In genomic region chr1:114794038-114794437, GRCh38 we compare ENCODE assay signal across 29 cellular contexts. TPM values are rescaled to one million over a fixed set of nuclear protein-coding genes. Genes with fewer than 3 reads are reported as not detected.
DNase-seq lines count a peak whose midpoint lies in the region; ATAC-seq, FAIRE-seq and TF ChIP-seq lines count a peak whose summit lies in the region.
"Had no signal": no experiment of that assay in that cellular context is flagged by ENCODE, and none has a peak within 500 bp of the region (broad histone marks: within the 10 kb centered on the region; RNA-seq: fewer than 3 reads in every experiment).

No MANE protein-coding gene starts in this region.

- no peaks in the 10 kb centered on the region for H3K79me2 ChIP-seq in HepG2 (ENCODE audit: insufficient read depth, low read length)

- BruUV-seq in HepG2 (replicated peaks; lab: Mats Ljungman, UMichigan): no TSS peak

- no peaks in the 10 kb centered on the region for H3K36me3 ChIP-seq in HepG2 (replicated peaks in 1 of 2; ENCODE audit: control insufficient read depth in 1 of 2, insufficient read depth in 2 of 2, low read length in 2 of 2)
- no peaks in the 10 kb centered on the region for H3K36me3 ChIP-seq in right lobe of liver
- H3K36me3 ChIP-seq: BE2C; BLaER1; BLaER1 treated with 17β-estradiol and CSF1 and Interleukin-3, amounts not matched to agents 10 nM and 100 nM had no signal

- H2AFZ ChIP-seq in HepG2 (ENCODE audit: low read length): no peak overlapping the region

- TF ChIP-seq POLR2A in HepG2 (IDR thresholded peaks at IDR 0.05; ENCODE audit: insufficient read depth in 1 of 2, low read depth in 2 of 2, low read length in 2 of 2) (no peak), right lobe of liver (IDR thresholded peaks at IDR 0.05) (no peak)

- FAIRE-seq in HepG2 (lab: Jason Lieb, UNC): no peak
- FAIRE-seq: A204.1, A549, D721Med had no signal

- TF ChIP-seq EP300 in HepG2 (IDR thresholded peaks at IDR 0.05; ENCODE audit: low read depth in 2 of 2, low read length in 2 of 2) (no peak), HepG2 (CRISPR knock-in tag; IDR thresholded peaks at IDR 0.05; ENCODE audit: borderline replicate concordance) (no peak)

- DNase-seq in HepG2 (ENCODE audit: low spot score) (no peak), right lobe of liver (no peak)
- DNase-seq: 8988T; ACHN; AML-193; BE2C; C1 segment of cervical spinal cord; Caco-2; Calu3; CD4-positive, alpha-beta memory T cell; CD4-positive, alpha-beta T cell; CD4-positive, CD25-positive, alpha-beta regulatory T cell; CD8-positive, alpha-beta memory T cell; CD8-positive, alpha-beta T cell; COR-L47; DMS 273 treated with DMSO at 0.1 percent for 48 hours; DMS153; DMS53; DMS79; DMS79 treated with DMSO at 0.1 percent for 48 hours; DND-41; EL had no signal

- H3K9ac ChIP-seq in HepG2 (ENCODE audit: insufficient read depth, low read depth, low read length): no peak overlapping the region
- H3K9ac ChIP-seq: BLaER1; BLaER1 treated with 17β-estradiol and CSF1 and Interleukin-3, amounts not matched to agents 10 nM and 100 nM had no signal

- no peak for TF ChIP-seq CTCF in HepG2 (CRISPR knock-in tag; IDR thresholded peaks at IDR 0.05)
- no peak for TF ChIP-seq CTCF in right lobe of liver (IDR thresholded peaks at IDR 0.05)

- intact Hi-C loops in HepG2 (cut with micrococcal nuclease; ENCODE audit: unreplicated experiment): no loop called here
- intact Hi-C loops in right lobe of liver (cut with DNase I): no loop called here

- in situ Hi-C loops in HepG2 (cut with HindIII; ENCODE audit: extremely low pct_ligation_motif_present, low pct_unique_long_range_greater_than_20kb): no loop called here

- ATAC-seq in HepG2: no peak
- ATAC-seq in right lobe of liver: no peak
- ATAC-seq: A549; CD8-positive, alpha-beta T cell had no signal

- WGBS in HepG2 (ENCODE audit: low lambda C conversion rate): 3% methylated on average over 2 of the region's 2 CpGs
- WGBS in right lobe of liver (ENCODE audit: insufficient coverage, low coverage, low lambda C conversion rate, missing lambda C conversion rate): 63% methylated on average over 2 of the region's 2 CpGs

- H3K4me1 ChIP-seq in HepG2 (ENCODE audit: insufficient read depth, low read length) (no peaks in the 10 kb centered on the region), right lobe of liver (no peaks in the 10 kb centered on the region)
- H3K4me1 ChIP-seq: A549; BE2C; BLaER1 treated with 17β-estradiol and CSF1 and Interleukin-3, amounts not matched to agents 10 nM and 100 nM; Caco-2 had no signal

- no peak overlapping the region for H3K27ac ChIP-seq in HepG2 (ENCODE audit: extremely low read length, insufficient read depth, low read length)
- no peak overlapping the region for H3K27ac ChIP-seq in right lobe of liver
- H3K27ac ChIP-seq: 22Rv1; A549; BLaER1; BLaER1 treated with 17β-estradiol and CSF1 and Interleukin-3, amounts not matched to agents 10 nM and 100 nM; C4-2B had no signal

- H4K20me1 ChIP-seq in HepG2 (ENCODE audit: insufficient read depth, low read length): no peaks in the 10 kb centered on the region
- H4K20me1 ChIP-seq: BLaER1; BLaER1 treated with 17β-estradiol and CSF1 and Interleukin-3, amounts not matched to agents 10 nM and 100 nM had no signal

- POLR2A ChIA-PET in HepG2 (lab: Yijun Ruan, JAX): no interaction called here

- H3K4me3 ChIP-seq in HepG2 (replicated peaks in 1 of 3; ENCODE audit: insufficient read depth in 1 of 3, low read depth in 2 of 3, low read length in 3 of 3) (no peak overlapping the region), right lobe of liver (no peak overlapping the region)
- H3K4me3 ChIP-seq: A549; BLaER1; BLaER1 treated with 17β-estradiol and CSF1 and Interleukin-3, amounts not matched to agents 10 nM and 100 nM had no signal

- CTCF ChIA-PET in HepG2 (lab: Yijun Ruan, JAX; ENCODE audit: low intra/inter-chr PET ratio, low total read pairs): no interaction called here

- H3K4me2 ChIP-seq in HepG2 (ENCODE audit: low read depth, low read length): no peak overlapping the region
- H3K4me2 ChIP-seq: A549; BLaER1; BLaER1 treated with 17β-estradiol and CSF1 and Interleukin-3, amounts not matched to agents 10 nM and 100 nM had no signal

- H3K27me3 ChIP-seq in HepG2 (ENCODE audit: control insufficient read depth in 1 of 2, insufficient read depth in 2 of 2, low read length in 2 of 2): peaks cover 0 to 12% of the 10 kb centered on the region in 2 experiments; a peak in 1 of 5 replicates
- no peaks in the 10 kb centered on the region for H3K27me3 ChIP-seq in right lobe of liver
- H3K27me3 ChIP-seq: BLaER1; BLaER1 treated with 17β-estradiol and CSF1 and Interleukin-3, amounts not matched to agents 10 nM and 100 nM had no signal

- TF ChIP-seq RAD21 in HepG2 (CRISPR knock-in tag; IDR thresholded peaks at IDR 0.05): no peak

- H3K9me3 ChIP-seq in HepG2 (ENCODE audit: low read length) (no peaks in the 10 kb centered on the region), right lobe of liver (no peaks in the 10 kb centered on the region)
- H3K9me3 ChIP-seq: A549, BE2C, Caco-2 had no signal

TF ChIP-seq in HepG2, 621 proteins besides CTCF, POLR2A, EP300 and RAD21 (continues in another document):
- TF ChIP-seq NR2C2 (CRISPR knock-in tag; IDR thresholded peaks at IDR 0.05; ENCODE audit: borderline replicate concordance) (peak; percentile 55), CEBPB (IDR thresholded peaks at IDR 0.05; ENCODE audit: borderline replicate concordance, low read depth, low read length) (peak; percentile 57; the same call in 1 of the 2 replicates), ZNF460 (CRISPR knock-in tag; IDR thresholded peaks at IDR 0.05; ENCODE audit: borderline replicate concordance) (peak; percentile 65; the same call in 1 of the 2 replicates)

RNA-seq across cellular contexts. Expression of gene SIKE1, which starts 13.6 kb away (rescaled TPM):
- total RNA-seq in HepG2 (2016; rRNA removed; fragmentation: Illumina TruSeq; extraction: Trizol): 58.4 and 97.5 TPM in 2 replicates
- total RNA-seq in HepG2 (2016; cell fraction: cytosol; rRNA removed; fragmentation: Illumina TruSeq; extraction: Trizol; ENCODE audit: low read depth): 19.0 and 28.0 TPM in 2 replicates
- total RNA-seq in HepG2 (2016; cell fraction: insoluble cytoplasmic fraction; rRNA removed; fragmentation: Illumina TruSeq; extraction: Trizol): 53.5 and 88.0 TPM in 2 replicates
- total RNA-seq in HepG2 (2016; cell fraction: membrane; rRNA removed; fragmentation: Illumina TruSeq; extraction: Trizol): 42.0 and 48.0 TPM in 2 replicates
- total RNA-seq in HepG2 (2016; cell fraction: nucleus; rRNA removed; fragmentation: Illumina TruSeq; extraction: Trizol): 30.4 and 38.9 TPM in 2 replicates
- polyA plus RNA-seq in HepG2 (2011; rRNA removed): 33.5 and 36.5 TPM in 2 replicates
- polyA plus RNA-seq in HepG2 (2011; cell fraction: cytosol; rRNA removed): 28.5 and 33.7 TPM in 2 replicates
- polyA plus RNA-seq in HepG2 (2011; cell fraction: nucleus; rRNA removed): 19.4 and 21.6 TPM in 2 replicates
- 33.5 and 38.3 TPM in 2 replicates for polyA plus RNA-seq in HepG2 (2012)
- 21.0 and 30.9 TPM in 2 replicates for polyA plus RNA-seq in HepG2 (2016; cell fraction: cytosol; fragmentation: Illumina TruSeq; extraction: Trizol; ENCODE audit: low read depth)
- 48.0 and 55.9 TPM in 2 replicates for polyA plus RNA-seq in HepG2 (2016; cell fraction: insoluble cytoplasmic fraction; fragmentation: Illumina TruSeq; extraction: Trizol; ENCODE audit: low read depth)
- polyA plus RNA-seq in HepG2 (2016; cell fraction: membrane; fragmentation: Illumina TruSeq; extraction: Trizol; ENCODE audit: low read depth): 16.2 and 22.6 TPM in 2 replicates
- polyA plus RNA-seq in HepG2 (2016; cell fraction: nucleus; fragmentation: Illumina TruSeq; extraction: Trizol; ENCODE audit: insufficient read depth, low read depth): 30.6 and 34.2 TPM in 2 replicates
- polyA minus RNA-seq in HepG2 (2011; rRNA and poly(A)+ RNA removed; ENCODE audit: low replicate concordance): 32.6 and 42.5 TPM in 2 replicates
- 32.5 and 34.0 TPM in 2 replicates for polyA minus RNA-seq in HepG2 (2011; cell fraction: cytosol; rRNA and poly(A)+ RNA removed)
- 44.3 and 53.9 TPM in 2 replicates for polyA minus RNA-seq in HepG2 (2011; cell fraction: nucleus; rRNA and poly(A)+ RNA removed)
- total RNA-seq in right lobe of liver: 10 to 100 TPM; 17.5 to 74.0 (median 21.8) TPM

RNA-seq across cellular contexts. Expression of gene CSDE1, which starts 36.3 kb away (rescaled TPM):
- total RNA-seq in HepG2 (2016; rRNA removed; fragmentation: Illumina TruSeq; extraction: Trizol) (313 and 582 TPM in 2 replicates), right lobe of liver (100 to 1,000 TPM; 195 to 585 (median 269) TPM)
- total RNA-seq in HepG2 (2016; cell fraction: cytosol; rRNA removed; fragmentation: Illumina TruSeq; extraction: Trizol; ENCODE audit: low read depth): 97.9 and 113 TPM in 2 replicates
- 314 and 565 TPM in 2 replicates for total RNA-seq in HepG2 (2016; cell fraction: insoluble cytoplasmic fraction; rRNA removed; fragmentation: Illumina TruSeq; extraction: Trizol)
- 270 and 306 TPM in 2 replicates for total RNA-seq in HepG2 (2016; cell fraction: membrane; rRNA removed; fragmentation: Illumina TruSeq; extraction: Trizol)
- total RNA-seq in HepG2 (2016; cell fraction: nucleus; rRNA removed; fragmentation: Illumina TruSeq; extraction: Trizol): 236 and 265 TPM in 2 replicates
- polyA plus RNA-seq in HepG2 (2011; rRNA removed): 115 and 150 TPM in 2 replicates
- polyA plus RNA-seq in HepG2 (2011; cell fraction: cytosol; rRNA removed): 130 and 182 TPM in 2 replicates
- polyA plus RNA-seq in HepG2 (2011; cell fraction: nucleus; rRNA removed): 88.2 and 91.1 TPM in 2 replicates
- polyA plus RNA-seq in HepG2 (2012): 455 and 466 TPM in 2 replicates
- 72.4 and 73.9 TPM in 2 replicates for polyA plus RNA-seq in HepG2 (2016; cell fraction: cytosol; fragmentation: Illumina TruSeq; extraction: Trizol; ENCODE audit: low read depth)
- polyA plus RNA-seq in HepG2 (2016; cell fraction: insoluble cytoplasmic fraction; fragmentation: Illumina TruSeq; extraction: Trizol; ENCODE audit: low read depth): 382 and 405 TPM in 2 replicates
- polyA plus RNA-seq in HepG2 (2016; cell fraction: membrane; fragmentation: Illumina TruSeq; extraction: Trizol; ENCODE audit: low read depth): 148 and 175 TPM in 2 replicates
- 211 and 222 TPM in 2 replicates for polyA plus RNA-seq in HepG2 (2016; cell fraction: nucleus; fragmentation: Illumina TruSeq; extraction: Trizol; ENCODE audit: insufficient read depth, low read depth)
- 174 and 286 TPM in 2 replicates for polyA minus RNA-seq in HepG2 (2011; rRNA and poly(A)+ RNA removed; ENCODE audit: low replicate concordance)
- 263 and 264 TPM in 2 replicates for polyA minus RNA-seq in HepG2 (2011; cell fraction: cytosol; rRNA and poly(A)+ RNA removed)
- 272 and 276 TPM in 2 replicates for polyA minus RNA-seq in HepG2 (2011; cell fraction: nucleus; rRNA and poly(A)+ RNA removed)
